In genomic region chr2:70085711-70086277, GRCh38 we compare ENCODE assay signal across 8 cellular contexts. TPM values are rescaled to one million over a fixed set of nuclear protein-coding genes. Genes with fewer than 3 reads are reported as not detected.
DNase-seq lines count a peak whose midpoint lies in the region; ATAC-seq and TF ChIP-seq lines count a peak whose summit lies in the region.

No MANE protein-coding gene starts in this region.

- peak overlapping the region; percentile 100 for H3K9ac ChIP-seq in BLaER1

- H3K36me3 Mint-ChIP-seq in brain, result peaks cover 58% of the 10 kb centered on the region

- ATAC-seq in mucosa of descending colon, result no peak

- POLR2A ChIA-PET in GM10248 (lab: Yijun Ruan, JAX), result interaction anchor here (0.7 to 4.6 kb wide), 8 partner anchors 9 to 172 kb away, joined by 3 to 23 read pairs (median 4); partner anchors contain the start of genes MXD1 and PCYOX1

- H3K36me3 ChIP-seq in BLaER1 (peaks cover 40% of the 10 kb centered on the region), vagina (peaks cover 5 to 31% of the 10 kb centered on the region in 2 donors), mucosa of descending colon (ENCODE audit: low read depth) (peaks cover 5% of the 10 kb centered on the region)

- TF ChIP-seq EP300 in Ishikawa (IDR thresholded peaks at IDR 0.05; ENCODE audit: borderline replicate concordance), result no peak

- H3K4me2 ChIP-seq in BLaER1, result peak overlapping the region; percentile 91

- CTCF ChIA-PET in GM10248 (lab: Yijun Ruan, JAX), result interaction anchor here (0.6 to 9.0 kb wide), 10 partner anchors 11 to 361 kb away, joined by 3 to 92 read pairs (median 4); partner anchors contain the start of gene MXD1

- TF ChIP-seq RAD21 in Ishikawa (IDR thresholded peaks at IDR 0.05; ENCODE audit: low read depth), result no peak

- H3K4me3 ChIP-seq in BLaER1 (peak overlapping the region; percentile 86), vagina (peak overlapping the region; percentile 91 to 97), mucosa of descending colon (no peak overlapping the region)

- H3K4me1 ChIP-seq in BLaER1 (peaks cover 49% of the 10 kb centered on the region), vagina (peaks cover 69% of the 10 kb centered on the region), mucosa of descending colon (ENCODE audit: low read depth) (peaks cover 32% of the 10 kb centered on the region)

- peaks cover 14% of the 10 kb centered on the region for H3K27me3 Mint-ChIP-seq in brain

- peaks cover 57% of the 10 kb centered on the region for H3K4me1 Mint-ChIP-seq in brain

- peak; percentile 1 for DNase-seq in mesenteric fat pad (ENCODE audit: low spot score)
- no peak for DNase-seq in vagina (ENCODE audit: extremely low spot score in 2 of 2)
- DNase-seq in kidney tubule cell (ENCODE audit: low spot score), result no peak
- DNase-seq in mucosa of descending colon, result no peak
- DNase-seq in GM10248 (ENCODE audit: extremely low spot score), result no peak

- H4K20me1 ChIP-seq in BLaER1, result no peaks in the 10 kb centered on the region

- H3K27me3 ChIP-seq in BLaER1, result no peaks in the 10 kb centered on the region
- no peaks in the 10 kb centered on the region for H3K27me3 ChIP-seq in vagina

- TF ChIP-seq POLR2A in vagina (IDR thresholded peaks at IDR 0.05), result no peak

- TF ChIP-seq CTCF in brain (conservative IDR thresholded peaks at IDR 0.05), result no peak
- no peak for TF ChIP-seq CTCF in vagina (IDR thresholded peaks at IDR 0.05)
- no peak for TF ChIP-seq CTCF in mucosa of descending colon (IDR thresholded peaks at IDR 0.05)
- no peak for TF ChIP-seq CTCF in GM10248 (IDR thresholded peaks at IDR 0.05; ENCODE audit: control extremely low read depth, extremely low read depth, low read depth, missing control alignments)

- H3K9me3 ChIP-seq in BLaER1 (no peaks in the 10 kb centered on the region), vagina (no peaks in the 10 kb centered on the region), mucosa of descending colon (no peaks in the 10 kb centered on the region)

- intact Hi-C loops in vagina (cut with DNase I) (loop anchor here (1.0 to 5.0 kb wide), 2 partner anchors 57 to 173 kb away; no protein-coding TSS in a partner anchor), mucosa of descending colon (cut with DNase I, micrococcal nuclease) (loop anchor here (5.0 kb wide), 1 partner anchor 57 kb away; no protein-coding TSS in a partner anchor)

- H3K27ac ChIP-seq in BLaER1 (peak overlapping the region; percentile 100), vagina (peak overlapping the region; percentile 100)

- H3K27ac Mint-ChIP-seq in brain, result peak overlapping the region; percentile 100

- peak overlapping the region; percentile 89 to 99 (median 96) for H3K4me3 Mint-ChIP-seq in brain

- H3K9me3 Mint-ChIP-seq in brain, result peaks cover 0 to 14% (median 6%) of the 10 kb centered on the region in 5 experiments

TF ChIP-seq in Ishikawa, 13 proteins besides CTCF, POLR2A, EP300 and RAD21:
- TF ChIP-seq TCF12 (IDR thresholded peaks at IDR 0.05; ENCODE audit: low read depth) (no peak), MAX (IDR thresholded peaks at IDR 0.05) (peak; percentile 97), CEBPB (IDR thresholded peaks at IDR 0.05) (no peak), TAF1 (IDR thresholded peaks at IDR 0.05; ENCODE audit: low read depth) (no peak), EGR1 (IDR thresholded peaks at IDR 0.05) (no peak), YY1 (IDR thresholded peaks at IDR 0.05; ENCODE audit: low read depth) (no peak), NFIC (IDR thresholded peaks at IDR 0.05) (no peak), TEAD4 (IDR thresholded peaks at IDR 0.05) (peak; percentile 58; the same call in 1 of the 2 replicates), CREB1 (IDR thresholded peaks at IDR 0.05; ENCODE audit: low read depth) (no peak)
- TF ChIP-seq, protein P1, sequence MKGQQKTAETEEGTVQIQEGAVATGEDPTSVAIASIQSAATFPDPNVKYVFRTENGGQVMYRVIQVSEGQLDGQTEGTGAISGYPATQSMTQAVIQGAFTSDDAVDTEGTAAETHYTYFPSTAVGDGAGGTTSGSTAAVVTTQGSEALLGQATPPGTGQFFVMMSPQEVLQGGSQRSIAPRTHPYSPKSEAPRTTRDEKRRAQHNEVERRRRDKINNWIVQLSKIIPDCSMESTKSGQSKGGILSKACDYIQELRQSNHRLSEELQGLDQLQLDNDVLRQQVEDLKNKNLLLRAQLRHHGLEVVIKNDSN (IDR thresholded peaks at IDR 0.05), result peak; percentile 67; the same call in 1 of the 2 replicates

RNA-seq across cellular contexts. Expression of gene PCBP1, which starts 1.5 kb away (rescaled TPM):
- polyA plus RNA-seq in brain (ENCODE audit: insufficient read depth, low read depth, low replicate concordance), result 363 TPM
- total RNA-seq in mesenteric fat pad (399 TPM), vagina (210 TPM), mucosa of descending colon (100 to 1,000 TPM; 243 to 383 (median 266) TPM)
